In genomic region chr12:76199808-76200207, GRCh38 we compare ENCODE assay signal across 14 cellular contexts.
DNase-seq lines count a peak whose midpoint lies in the region; ATAC-seq and TF ChIP-seq lines count a peak whose summit lies in the region.
"Had no signal": no experiment of that assay in that cellular context is flagged by ENCODE, and none has a peak within 500 bp of the region (broad histone marks: within the 10 kb centered on the region; RNA-seq: fewer than 3 reads in every experiment).

No MANE protein-coding gene starts in this region.

- TF ChIP-seq POLR2A in thyroid gland (IDR thresholded peaks at IDR 0.05), result no peak

- no TSS peak for BruUV-seq in PC-9 (replicated peaks; lab: Mats Ljungman, UMichigan)

- ATAC-seq in HG03571 (IDR thresholded peaks at IDR 0.05; ENCODE audit: unreplicated experiment) (no peak), GM19328 (IDR thresholded peaks at IDR 0.05; ENCODE audit: unreplicated experiment) (no peak)
- ATAC-seq: foreskin keratinocyte had no signal

- H3K4me3 ChIP-seq in PC-9, result no peak overlapping the region
- no peak overlapping the region for H3K4me3 ChIP-seq in choroid plexus epithelial cell (ENCODE audit: low read depth, low read length)
- H3K4me3 ChIP-seq in skeletal muscle cell (ENCODE audit: low read depth, low read length), result no peak overlapping the region
- H3K4me3 ChIP-seq in thyroid gland (replicated peaks in 1 of 3), result no peak overlapping the region
- H3K4me3 ChIP-seq: lung had no signal

- no peaks in the 10 kb centered on the region for H3K79me2 ChIP-seq in PC-9 (ENCODE audit: low read depth)

- H3K27ac ChIP-seq in PC-9 (0 out of 2 replicates have a peak overlapping the region, but pooled peaks have one; percentile 41), thyroid gland (no peak overlapping the region)
- H3K27ac ChIP-seq: foreskin keratinocyte had no signal

- H4K20me1 ChIP-seq in PC-9 (ENCODE audit: insufficient read depth), result no peaks in the 10 kb centered on the region

- no peaks in the 10 kb centered on the region for H3K9me2 ChIP-seq in PC-9 (ENCODE audit: insufficient read depth)

- WGBS in thyroid gland, 2 donors, result 74 to 79% methylated on average over 2 of the region's 2 CpGs

- no peaks in the 10 kb centered on the region for H3F3A ChIP-seq in PC-9 (ENCODE audit: insufficient read depth, low read depth)

- no peak for TF ChIP-seq CTCF in PC-9 (conservative IDR thresholded peaks at IDR 0.05)
- no peak for TF ChIP-seq CTCF in choroid plexus epithelial cell (conservative IDR thresholded peaks at IDR 0.05; ENCODE audit: low read depth, low read length)
- no peak for TF ChIP-seq CTCF in thyroid gland (IDR thresholded peaks at IDR 0.05)

- H3K36me3 ChIP-seq in PC-9 (ENCODE audit: low read depth) (no peaks in the 10 kb centered on the region), thyroid gland (no peaks in the 10 kb centered on the region)

- H3K9me3 ChIP-seq in PC-9 (ENCODE audit: insufficient read depth, low read depth) (peaks cover 12% of the 10 kb centered on the region), thyroid gland (no peaks in the 10 kb centered on the region)

- POLR2A ChIA-PET in PC-9 (lab: Charles Lee; ENCODE audit: unreplicated experiment), result no interaction called here

- H3K27me3 ChIP-seq in PC-9 (ENCODE audit: insufficient read depth, low read depth), result no peaks in the 10 kb centered on the region
- H3K27me3 ChIP-seq in thyroid gland, result no peaks in the 10 kb centered on the region
- H3K27me3 ChIP-seq: foreskin keratinocyte had no signal

- H3K4me1 ChIP-seq in PC-9 (replicated peaks; ENCODE audit: insufficient read depth) (peaks cover 10% of the 10 kb centered on the region), thyroid gland (no peaks in the 10 kb centered on the region)
- H3K4me1 ChIP-seq: foreskin keratinocyte had no signal

- H3K4me2 ChIP-seq in PC-9, result no peak overlapping the region

- intact Hi-C loops in PC-9 (cut with micrococcal nuclease; ENCODE audit: unreplicated experiment) (no loop called here), thyroid gland (cut with DNase I) (no loop called here)

- H2AFZ ChIP-seq in PC-9, result no peak overlapping the region

- CTCF ChIA-PET in PC-9 (lab: Charles Lee), result interaction anchor here (0.6 kb wide), 1 partner anchor 85 kb away, joined by 3 read pairs; no protein-coding TSS in a partner anchor

- DNase-seq in HCEC 1CT, result peak; percentile 51
- DNase-seq in PC-9, result no peak
- DNase-seq in choroid plexus epithelial cell (ENCODE audit: low read depth), result peak; percentile 89
- peak; percentile 21 for DNase-seq in skeletal muscle cell (ENCODE audit: low read depth)
- DNase-seq in thyroid gland, result no peak
- DNase-seq: activated CD4-positive, alpha-beta T cell treated with anti-CD3 and anti-CD28 coated beads, Interleukin-2, amount 50 U/mL, for 48 hours; foreskin keratinocyte; KG1; NCI-H187; NCI-H526 treated with DMSO at 0.1 percent for 48 hours; stimulated activated CD4-positive, alpha-beta T cell treated with anti-CD3 and anti-CD28 coated beads, Interleukin-1b, Interleukin-23, amount 100 ng/mL, for 48 hours had no signal

Comparison
In these comparisons a context has a peak if more than half of its experiments do, and no peak if none do; other contexts are left out.
1. DNase-seq: peak in HCEC 1CT (single experiment), choroid plexus epithelial cell (single experiment) and skeletal muscle cell (single experiment); none in PC-9 (0 of 2) and thyroid gland (0 of 2).